In genomic region chr2:219484343-219485200, GRCh38 we compare ENCODE assay signal across 10 cellular contexts. TPM values are rescaled to one million over a fixed set of nuclear protein-coding genes. Genes with fewer than 3 reads are reported as not detected.
DNase-seq lines count a peak whose midpoint lies in the region; ATAC-seq, FAIRE-seq and TF ChIP-seq lines count a peak whose summit lies in the region.
"Had no signal": no experiment of that assay in that cellular context is flagged by ENCODE, and none has a peak within 500 bp of the region (broad histone marks: within the 10 kb centered on the region; RNA-seq: fewer than 3 reads in every experiment).

No MANE protein-coding gene starts in this region.

- peak overlapping the region; percentile 41 to 75 for H3K4me3 Mint-ChIP-seq in H9
- H3K4me3 Mint-ChIP-seq in activated T-helper 17 cell treated with anti-CD3 and anti-CD28 coated beads, Interleukin-2, amount 50 U/mL, for 72 hours: peak overlapping the region; percentile 48
- H3K4me3 Mint-ChIP-seq in immature natural killer cell: peak overlapping the region in 2 of 5 donors; percentile 26 to 30

- H4K91ac ChIP-seq in H9 (ENCODE audit: insufficient read length, low read depth, low read length): no peak overlapping the region

- H4K8ac ChIP-seq in H9 (replicated peaks; ENCODE audit: insufficient read length, low read depth, low read length): no peak overlapping the region

- no peak overlapping the region for H3T11ph ChIP-seq in H9 (ENCODE audit: low read length)

- no peak for FAIRE-seq in small intestine (lab: Jason Lieb, UNC)

- H4K20me1 ChIP-seq in H9 (ENCODE audit: control insufficient read depth, insufficient read depth, insufficient read length): no peaks in the 10 kb centered on the region

- H3K36me3 ChIP-seq in iPS-15b (ENCODE audit: control insufficient read depth, insufficient read depth, low read length) (peaks cover 13% of the 10 kb centered on the region), sigmoid colon (peaks cover 37 to 79% (median 48%) of the 10 kb centered on the region in 4 donors), small intestine (ENCODE audit: control insufficient read depth in 2 of 2, insufficient read depth in 2 of 2, low read length in 2 of 2) (no peaks in the 10 kb centered on the region)
- H3K36me3 ChIP-seq: neutrophil had no signal

- H3K27me3 Mint-ChIP-seq in H9 (ENCODE audit: low read depth) (peaks cover 50% of the 10 kb centered on the region), immature natural killer cell (ENCODE audit: low read depth in 3 of 3) (peaks cover 2 to 18% (median 17%) of the 10 kb centered on the region in 3 donors)
- peaks cover 22% of the 10 kb centered on the region for H3K27me3 Mint-ChIP-seq in activated T-helper 17 cell treated with anti-CD3 and anti-CD28 coated beads, Interleukin-2, amount 50 U/mL, for 72 hours

- intact Hi-C loops in sigmoid colon (cut with DNase I): no loop called here

- H3K79me1 ChIP-seq in H9 (ENCODE audit: insufficient read depth, low read depth, low read length, poor library complexity, severe bottlenecking): no peaks in the 10 kb centered on the region

- H3K9me3 ChIP-seq in H9 (ENCODE audit: control insufficient read depth, low read depth, low read length): no peaks in the 10 kb centered on the region
- H3K9me3 ChIP-seq in iPS-15b (ENCODE audit: control insufficient read depth, insufficient read depth, low read length): no peaks in the 10 kb centered on the region
- no peaks in the 10 kb centered on the region for H3K9me3 ChIP-seq in sigmoid colon
- no peaks in the 10 kb centered on the region for H3K9me3 ChIP-seq in small intestine (ENCODE audit: control insufficient read depth, low read depth)
- H3K9me3 ChIP-seq: neutrophil had no signal

- no peak overlapping the region for H2BK120ac ChIP-seq in H9 (ENCODE audit: low read depth, low read length, poor library complexity, severe bottlenecking)

- H3K4me3 ChIP-seq in iPS-15b (ENCODE audit: low read depth, low read length) (peak overlapping the region; percentile 35), sigmoid colon (peak overlapping the region in 3 of 4 donors; percentile 20 to 27 (median 22)), small intestine (ENCODE audit: low read depth in 1 of 2, low read length in 2 of 2) (peak overlapping the region in 1 of 2 donors; percentile 8)

- no peak overlapping the region for H2BK5ac ChIP-seq in H9 (ENCODE audit: insufficient read length, low read length)

- no peak overlapping the region for H2AK5ac ChIP-seq in H9 (ENCODE audit: insufficient read length, low read length)

- H3K27me3 ChIP-seq in H9 (ENCODE audit: insufficient read depth, low read length) (peaks cover 19% of the 10 kb centered on the region; the same call in 1 of the 2 replicates), iPS-15b (ENCODE audit: control insufficient read depth, insufficient read depth, low read length) (peaks cover 34% of the 10 kb centered on the region), sigmoid colon (peaks cover 5 to 24% (median 6%) of the 10 kb centered on the region in 3 donors), small intestine (ENCODE audit: control insufficient read depth in 2 of 2, insufficient read depth in 2 of 2, low read length in 2 of 2) (peaks cover 4 to 38% of the 10 kb centered on the region in 2 donors)

- no peak for TF ChIP-seq EP300 in sigmoid colon (IDR thresholded peaks at IDR 0.05)

- no peak overlapping the region for H4K5ac ChIP-seq in H9 (ENCODE audit: insufficient read length, low read depth, low read length)

- H3K4me2 ChIP-seq in H9 (ENCODE audit: insufficient read depth, insufficient read length, low read length): peak overlapping the region; percentile 37

- DNase-seq in H9 (no peak), sigmoid colon (no peak), GM10248 (ENCODE audit: extremely low spot score) (no peak), small intestine (no peak), immature natural killer cell (no peak), caudate nucleus (lab: John Stamatoyannopoulos, UW) (no peak)
- DNase-seq: stimulated activated CD8-positive, alpha-beta memory T cell treated with anti-CD3 and anti-CD28 coated beads, Interleukin-4, amount 100 ng/mL, for 48 hours had no signal

- ATAC-seq in activated T-helper 17 cell treated with anti-CD3 and anti-CD28 coated beads, Interleukin-2, amount 50 U/mL, for 72 hours (replicated peaks): peak; percentile 20

- H3K23ac ChIP-seq in H9 (ENCODE audit: insufficient read length, low read depth, low read length): no peak overlapping the region

- H3K4me1 Mint-ChIP-seq in H9 (peaks cover 30 to 40% of the 10 kb centered on the region in 2 experiments), immature natural killer cell (peaks cover 0 to 3% of the 10 kb centered on the region in 2 donors)
- H3K4me1 Mint-ChIP-seq in activated T-helper 17 cell treated with anti-CD3 and anti-CD28 coated beads, Interleukin-2, amount 50 U/mL, for 72 hours: no peaks in the 10 kb centered on the region

- no peaks in the 10 kb centered on the region for H3K23me2 ChIP-seq in H9 (ENCODE audit: insufficient read length, low read depth, low read length, poor library complexity, severe bottlenecking)

- POLR2A ChIA-PET in GM10248 (lab: Yijun Ruan, JAX): no interaction called here

- TF ChIP-seq CTCF in H9 (conservative IDR thresholded peaks at IDR 0.05) (no peak), sigmoid colon (IDR thresholded peaks at IDR 0.05) (no peak), GM10248 (IDR thresholded peaks at IDR 0.05; ENCODE audit: control extremely low read depth, extremely low read depth, low read depth, missing control alignments) (no peak)

- H3K36me3 Mint-ChIP-seq in H9 (ENCODE audit: insufficient read depth in 1 of 3, low read depth in 3 of 3) (peaks cover 0 to 4% (median 3%) of the 10 kb centered on the region in 3 experiments; a peak in 4 of 7 replicates), immature natural killer cell (no peaks in the 10 kb centered on the region)
- no peaks in the 10 kb centered on the region for H3K36me3 Mint-ChIP-seq in activated T-helper 17 cell treated with anti-CD3 and anti-CD28 coated beads, Interleukin-2, amount 50 U/mL, for 72 hours (ENCODE audit: low read depth)

- WGBS in H9 (ENCODE audit: extremely low coverage, insufficient read length, low lambda C conversion rate): no CpG with 5 or more reads among the region's 89 CpGs
- 1 to 4% methylated on average over 89 of the region's 89 CpGs for WGBS in sigmoid colon, 2 donors
- WGBS in small intestine, 3 donors: 1 to 4% (median 3%) methylated on average over 68 to 89 of the region's 89 CpGs

- no peak overlapping the region for H3K9ac ChIP-seq in H9 (ENCODE audit: extremely low read depth, insufficient read length, low read length)
- H3K9ac ChIP-seq in iPS-15b (ENCODE audit: low read depth, low read length): no peak overlapping the region

- CTCF ChIA-PET in GM10248 (lab: Yijun Ruan, JAX): interaction anchor here (3.3 to 18.5 kb wide), 2 partner anchors 11 to 43 kb away, joined by 23 to 325 read pairs; a partner anchor contains a TSS

- H3K27ac Mint-ChIP-seq in H9 (no peak overlapping the region), immature natural killer cell (no peak overlapping the region)
- no peak overlapping the region for H3K27ac Mint-ChIP-seq in activated T-helper 17 cell treated with anti-CD3 and anti-CD28 coated beads, Interleukin-2, amount 50 U/mL, for 72 hours

- peaks cover 2% of the 10 kb centered on the region for H3K4me1 ChIP-seq in H9 (ENCODE audit: insufficient read depth, low read length)
- H3K4me1 ChIP-seq in iPS-15b (ENCODE audit: control insufficient read depth, insufficient read depth, low read length): peaks cover 16% of the 10 kb centered on the region
- peaks cover 0 to 35% (median 29%) of the 10 kb centered on the region in 4 donors for H3K4me1 ChIP-seq in sigmoid colon
- H3K4me1 ChIP-seq in small intestine (ENCODE audit: control insufficient read depth in 2 of 2, insufficient read depth in 1 of 2, low read depth in 1 of 2, low read length in 1 of 2): no peaks in the 10 kb centered on the region

- no peak overlapping the region for H3K18ac ChIP-seq in H9 (ENCODE audit: insufficient read length, low read depth, low read length)

- no peak overlapping the region for H2BK15ac ChIP-seq in H9 (ENCODE audit: low read depth, low read length)

- H3K56ac ChIP-seq in H9 (ENCODE audit: insufficient read length, low read depth, low read length): no peak overlapping the region

- TF ChIP-seq POLR2A in sigmoid colon (IDR thresholded peaks at IDR 0.05): no peak

- no peaks in the 10 kb centered on the region for H3K79me2 ChIP-seq in H9 (ENCODE audit: insufficient read depth, low read length)

- H3K4ac ChIP-seq in H9 (ENCODE audit: low read depth, low read length): no peak overlapping the region

- no peak overlapping the region for H3K27ac ChIP-seq in H9 (ENCODE audit: insufficient read length, low read depth, low read length)
- peak overlapping the region; percentile 14 to 99 (median 99) for H3K27ac ChIP-seq in sigmoid colon
- H3K27ac ChIP-seq in small intestine (ENCODE audit: low read depth in 1 of 2, low read length in 1 of 2): no peak overlapping the region
- H3K27ac ChIP-seq in caudate nucleus (ENCODE audit: low read depth, low read length): no peak overlapping the region
- H3K27ac ChIP-seq: neutrophil had no signal

- no peak overlapping the region for H3K14ac ChIP-seq in H9 (ENCODE audit: insufficient read depth, low read length)

- H3K9me3 Mint-ChIP-seq in H9 (no peaks in the 10 kb centered on the region), immature natural killer cell (no peaks in the 10 kb centered on the region)
- H3K9me3 Mint-ChIP-seq in activated T-helper 17 cell treated with anti-CD3 and anti-CD28 coated beads, Interleukin-2, amount 50 U/mL, for 72 hours: no peaks in the 10 kb centered on the region

- no peak overlapping the region for H2AFZ ChIP-seq in H9 (ENCODE audit: low read length)

- H2BK12ac ChIP-seq in H9 (ENCODE audit: insufficient read length, low read depth, low read length): no peak overlapping the region

- no peak overlapping the region for H2BK20ac ChIP-seq in H9 (ENCODE audit: low read depth, low read length, poor library complexity, severe bottlenecking)

RNA-seq across cellular contexts. Expression of gene GMPPA, which starts 14.1 kb away (rescaled TPM):
- total RNA-seq in H9 (2021) (32.0 and 34.5 TPM in 2 replicates), sigmoid colon (10 to 100 TPM; 13.9 to 24.7 (median 21.3) TPM)
- total RNA-seq in activated T-helper 17 cell treated with anti-CD3 and anti-CD28 coated beads, Interleukin-2, amount 50 U/mL, for 72 hours: 10 to 100 TPM; 31.7 to 36.3 TPM
- polyA plus RNA-seq in sigmoid colon (10 to 100 TPM; 42.6 to 52.8 (median 44.2) TPM), small intestine (10 to 100 TPM; 52.6 to 63.5 (median 59.3) TPM), immature natural killer cell (10 to 100 TPM; 21.4 to 40.9 (median 37.1) TPM)

RNA-seq across cellular contexts. Expression of gene ASIC4, which starts 29.7 kb away (rescaled TPM):
- total RNA-seq in H9 (2021): 0.37 and 0.42 TPM in 2 replicates
- under 1 TPM in 1 of 2 donors, not detected in 1; 0.56 TPM for total RNA-seq in activated T-helper 17 cell treated with anti-CD3 and anti-CD28 coated beads, Interleukin-2, amount 50 U/mL, for 72 hours
- under 1 TPM in 1 of 4 donors, not detected in 3; under 0.01 TPM for total RNA-seq in sigmoid colon
- under 1 TPM in 1 of 3 donors, not detected in 2; 0.07 TPM for polyA plus RNA-seq in sigmoid colon
- polyA plus RNA-seq in small intestine: under 1 TPM in 1 of 3 donors, not detected in 2; 0.04 TPM
- not detected for polyA plus RNA-seq in immature natural killer cell

RNA-seq across cellular contexts. Expression of gene SPEG, which starts 49.9 kb away (rescaled TPM):
- total RNA-seq in H9 (2021) (23.7 and 25.2 TPM in 2 replicates), sigmoid colon (100 to 1,000 TPM; 123 to 321 (median 194) TPM)
- total RNA-seq in activated T-helper 17 cell treated with anti-CD3 and anti-CD28 coated beads, Interleukin-2, amount 50 U/mL, for 72 hours: 1 to 10 TPM in 1 of 2 donors, under 1 TPM in 1; 0.79 to 1.7 TPM
- polyA plus RNA-seq in sigmoid colon (10 to 100 TPM in 2 of 3 donors, 1 to 10 TPM in 1; 6.0 to 25.4 (median 13.4) TPM), small intestine (10 to 100 TPM in 1 of 3 donors, 1 to 10 TPM in 1, under 1 TPM in 1; 0.45 to 15.7 (median 4.6) TPM), immature natural killer cell (not detected)

RNA-seq across cellular contexts. Expression of gene CHPF, which starts 59.0 kb away (rescaled TPM):
- 45.1 and 46.5 TPM in 2 replicates for total RNA-seq in H9 (2021)
- 10 to 100 TPM; 14.0 to 27.6 TPM for total RNA-seq in activated T-helper 17 cell treated with anti-CD3 and anti-CD28 coated beads, Interleukin-2, amount 50 U/mL, for 72 hours
- 10 to 100 TPM; 12.5 to 39.1 (median 23.5) TPM for total RNA-seq in sigmoid colon
- polyA plus RNA-seq in sigmoid colon: 10 to 100 TPM in 1 of 3 donors, 1 to 10 TPM in 2; 5.5 to 37.3 (median 6.6) TPM
- 10 to 100 TPM in 2 of 3 donors, 1 to 10 TPM in 1; 8.7 to 51.9 (median 49.0) TPM for polyA plus RNA-seq in small intestine
- polyA plus RNA-seq in immature natural killer cell: 10 to 100 TPM in 2 of 3 donors, 1 to 10 TPM in 1; 6.1 to 20.8 (median 18.6) TPM

RNA-seq across cellular contexts. Expression of gene TMEM198, which starts 59.3 kb away (rescaled TPM):
- 7.7 and 8.8 TPM in 2 replicates for total RNA-seq in H9 (2021)
- total RNA-seq in activated T-helper 17 cell treated with anti-CD3 and anti-CD28 coated beads, Interleukin-2, amount 50 U/mL, for 72 hours: 1 to 10 TPM; 3.7 to 5.1 TPM
- 1 to 10 TPM in 3 of 4 donors, under 1 TPM in 1; 0.71 to 3.0 (median 1.6) TPM for total RNA-seq in sigmoid colon
- polyA plus RNA-seq in sigmoid colon: 1 to 10 TPM in 2 of 3 donors, not detected in 1; 1.2 to 3.9 TPM
- polyA plus RNA-seq in small intestine: 10 to 100 TPM in 1 of 3 donors, 1 to 10 TPM in 2; 1.8 to 23.5 (median 9.6) TPM
- polyA plus RNA-seq in immature natural killer cell: under 1 TPM in 1 of 3 donors, not detected in 2; 0.44 TPM

Comparison
In these comparisons a context has a peak if more than half of its experiments do, and no peak if none do; other contexts are left out.
1. H3K27ac ChIP-seq: peak in sigmoid colon (4 of 4); none in H9 (single experiment), small intestine (0 of 2) and caudate nucleus (single experiment).